Comparison of ENCODE assay signal across 1 cellular context in the genomic region with DNA sequence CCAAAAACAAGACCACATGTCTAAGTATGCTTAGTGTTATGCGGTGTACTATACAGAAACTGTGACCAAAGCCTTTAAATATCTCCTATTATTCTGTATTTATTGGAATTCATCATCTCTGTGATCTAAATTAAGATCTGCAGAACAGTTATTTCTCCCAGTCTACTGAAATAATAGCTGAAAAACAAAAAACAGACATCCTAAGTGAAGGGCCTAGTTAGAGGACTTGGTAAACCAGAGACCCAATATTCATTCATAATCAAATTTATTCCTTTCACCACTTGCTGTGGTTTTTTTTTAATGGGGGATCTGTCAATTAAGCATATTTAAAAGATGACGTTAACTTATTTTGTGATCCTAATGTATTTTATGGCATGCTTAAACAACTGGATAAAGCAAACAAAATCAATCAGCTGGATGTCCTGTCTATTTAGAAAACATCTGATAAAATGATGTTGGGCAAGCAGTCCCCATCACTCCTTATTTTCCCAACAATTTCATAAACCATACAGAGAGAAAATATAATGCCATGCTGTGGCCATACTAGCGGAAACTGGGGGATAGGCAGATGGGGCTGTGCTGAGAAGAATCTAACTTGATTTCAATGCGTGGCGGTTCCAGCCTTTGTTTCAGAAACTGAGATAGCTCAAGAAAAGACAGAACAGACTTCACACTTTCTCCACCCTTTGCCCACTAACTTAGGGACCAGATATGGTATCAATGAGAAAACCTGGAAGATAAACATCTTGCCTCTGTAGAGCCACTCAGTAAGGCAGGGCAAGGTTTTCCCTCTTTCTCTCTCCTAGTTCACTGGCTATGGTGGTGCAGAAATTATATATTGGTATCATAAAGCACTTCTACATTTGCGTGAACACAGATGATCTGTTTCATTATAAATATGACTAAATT.
A peak's percentile ranks its signal among the peaks of the same experiment; 100 is the strongest.
TF ChIP-seq lines count a peak whose summit lies in the region.

No MANE protein-coding gene starts in this region.

TF ChIP-seq in SK-N-SH, 30 proteins besides CTCF, POLR2A, EP300 and RAD21:
- TF ChIP-seq, protein P1, sequence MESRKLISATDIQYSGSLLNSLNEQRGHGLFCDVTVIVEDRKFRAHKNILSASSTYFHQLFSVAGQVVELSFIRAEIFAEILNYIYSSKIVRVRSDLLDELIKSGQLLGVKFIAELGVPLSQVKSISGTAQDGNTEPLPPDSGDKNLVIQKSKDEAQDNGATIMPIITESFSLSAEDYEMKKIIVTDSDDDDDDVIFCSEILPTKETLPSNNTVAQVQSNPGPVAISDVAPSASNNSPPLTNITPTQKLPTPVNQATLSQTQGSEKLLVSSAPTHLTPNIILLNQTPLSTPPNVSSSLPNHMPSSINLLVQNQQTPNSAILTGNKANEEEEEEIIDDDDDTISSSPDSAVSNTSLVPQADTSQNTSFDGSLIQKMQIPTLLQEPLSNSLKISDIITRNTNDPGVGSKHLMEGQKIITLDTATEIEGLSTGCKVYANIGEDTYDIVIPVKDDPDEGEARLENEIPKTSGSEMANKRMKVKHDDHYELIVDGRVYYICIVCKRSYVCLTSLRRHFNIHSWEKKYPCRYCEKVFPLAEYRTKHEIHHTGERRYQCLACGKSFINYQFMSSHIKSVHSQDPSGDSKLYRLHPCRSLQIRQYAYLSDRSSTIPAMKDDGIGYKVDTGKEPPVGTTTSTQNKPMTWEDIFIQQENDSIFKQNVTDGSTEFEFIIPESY (IDR thresholded peaks at IDR 0.05; ENCODE audit: borderline replicate concordance, low read depth), result no peak
- TF ChIP-seq GATA2 (CRISPR knock-in tag; IDR thresholded peaks at IDR 0.05), result peak; percentile 94
- no peak for TF ChIP-seq SIN3A (IDR thresholded peaks at IDR 0.05; ENCODE audit: borderline replicate concordance, low read depth, low read length)
- TF ChIP-seq YY1 (IDR thresholded peaks at IDR 0.05; ENCODE audit: low read depth), result no peak
- TF ChIP-seq, protein P2, sequence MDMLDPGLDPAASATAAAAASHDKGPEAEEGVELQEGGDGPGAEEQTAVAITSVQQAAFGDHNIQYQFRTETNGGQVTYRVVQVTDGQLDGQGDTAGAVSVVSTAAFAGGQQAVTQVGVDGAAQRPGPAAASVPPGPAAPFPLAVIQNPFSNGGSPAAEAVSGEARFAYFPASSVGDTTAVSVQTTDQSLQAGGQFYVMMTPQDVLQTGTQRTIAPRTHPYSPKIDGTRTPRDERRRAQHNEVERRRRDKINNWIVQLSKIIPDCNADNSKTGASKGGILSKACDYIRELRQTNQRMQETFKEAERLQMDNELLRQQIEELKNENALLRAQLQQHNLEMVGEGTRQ (IDR thresholded peaks at IDR 0.05; ENCODE audit: borderline replicate concordance, low read depth, low read length), result no peak
- no peak for TF ChIP-seq RXRA (IDR thresholded peaks at IDR 0.05; ENCODE audit: borderline replicate concordance, low read depth)
- TF ChIP-seq JUND (IDR thresholded peaks at IDR 0.05), result peak; percentile 26; the same call in 1 of the 2 replicates
- TF ChIP-seq, protein P3, sequence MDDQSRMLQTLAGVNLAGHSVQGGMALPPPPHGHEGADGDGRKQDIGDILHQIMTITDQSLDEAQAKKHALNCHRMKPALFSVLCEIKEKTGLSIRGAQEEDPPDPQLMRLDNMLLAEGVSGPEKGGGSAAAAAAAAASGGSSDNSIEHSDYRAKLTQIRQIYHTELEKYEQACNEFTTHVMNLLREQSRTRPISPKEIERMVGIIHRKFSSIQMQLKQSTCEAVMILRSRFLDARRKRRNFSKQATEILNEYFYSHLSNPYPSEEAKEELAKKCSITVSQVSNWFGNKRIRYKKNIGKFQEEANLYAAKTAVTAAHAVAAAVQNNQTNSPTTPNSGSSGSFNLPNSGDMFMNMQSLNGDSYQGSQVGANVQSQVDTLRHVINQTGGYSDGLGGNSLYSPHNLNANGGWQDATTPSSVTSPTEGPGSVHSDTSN (IDR thresholded peaks at IDR 0.05), result peak; percentile 35; the same call in 1 of the 2 replicates
- peak; percentile 71 for TF ChIP-seq CHD2 (IDR thresholded peaks at IDR 0.05; ENCODE audit: low read length, partially characterized antibody)
- no peak for TF ChIP-seq GABPA (IDR thresholded peaks at IDR 0.05; ENCODE audit: low read depth)
- no peak for TF ChIP-seq ELF1 (IDR thresholded peaks at IDR 0.05)
- TF ChIP-seq FOXJ3 (CRISPR knock-in tag; IDR thresholded peaks at IDR 0.05), result peak; percentile 95
- no peak for TF ChIP-seq FOSL2 (IDR thresholded peaks at IDR 0.05; ENCODE audit: borderline replicate concordance, low read depth)
- no peak for TF ChIP-seq NRF1 (IDR thresholded peaks at IDR 0.05; ENCODE audit: low read depth, low read length)
- TF ChIP-seq, protein P4, sequence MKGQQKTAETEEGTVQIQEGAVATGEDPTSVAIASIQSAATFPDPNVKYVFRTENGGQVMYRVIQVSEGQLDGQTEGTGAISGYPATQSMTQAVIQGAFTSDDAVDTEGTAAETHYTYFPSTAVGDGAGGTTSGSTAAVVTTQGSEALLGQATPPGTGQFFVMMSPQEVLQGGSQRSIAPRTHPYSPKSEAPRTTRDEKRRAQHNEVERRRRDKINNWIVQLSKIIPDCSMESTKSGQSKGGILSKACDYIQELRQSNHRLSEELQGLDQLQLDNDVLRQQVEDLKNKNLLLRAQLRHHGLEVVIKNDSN (IDR thresholded peaks at IDR 0.05; ENCODE audit: borderline replicate concordance, low read depth), result 0 out of 2 replicates have a peak, but pooled peaks have one; percentile 6
- TF ChIP-seq, protein P5, sequence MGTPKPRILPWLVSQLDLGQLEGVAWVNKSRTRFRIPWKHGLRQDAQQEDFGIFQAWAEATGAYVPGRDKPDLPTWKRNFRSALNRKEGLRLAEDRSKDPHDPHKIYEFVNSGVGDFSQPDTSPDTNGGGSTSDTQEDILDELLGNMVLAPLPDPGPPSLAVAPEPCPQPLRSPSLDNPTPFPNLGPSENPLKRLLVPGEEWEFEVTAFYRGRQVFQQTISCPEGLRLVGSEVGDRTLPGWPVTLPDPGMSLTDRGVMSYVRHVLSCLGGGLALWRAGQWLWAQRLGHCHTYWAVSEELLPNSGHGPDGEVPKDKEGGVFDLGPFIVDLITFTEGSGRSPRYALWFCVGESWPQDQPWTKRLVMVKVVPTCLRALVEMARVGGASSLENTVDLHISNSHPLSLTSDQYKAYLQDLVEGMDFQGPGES (IDR thresholded peaks at IDR 0.05; ENCODE audit: low read depth, low read length), result no peak
- no peak; the same call in 1 of the 2 replicates for TF ChIP-seq NFIC (IDR thresholded peaks at IDR 0.05; ENCODE audit: borderline replicate concordance)
- TF ChIP-seq POLR2AphosphoS5 (IDR thresholded peaks at IDR 0.05; ENCODE audit: low read depth, low read length), result peak; percentile 68; the same call in 1 of the 2 replicates
- TF ChIP-seq RCOR1 (IDR thresholded peaks at IDR 0.05; ENCODE audit: low read length), result peak; percentile 74
- no peak; the same call in 1 of the 2 replicates for TF ChIP-seq RFX5 (IDR thresholded peaks at IDR 0.05; ENCODE audit: low read length)
- no peak for TF ChIP-seq FOXM1 (IDR thresholded peaks at IDR 0.05; ENCODE audit: low read depth)
- TF ChIP-seq EZH2phosphoT487 (IDR thresholded peaks at IDR 0.05; ENCODE audit: borderline replicate concordance, low read depth), result no peak
- no peak for TF ChIP-seq TAF1 (IDR thresholded peaks at IDR 0.05; ENCODE audit: borderline replicate concordance, low read depth, low read length)
- peak; percentile 82 for TF ChIP-seq TCF12 (IDR thresholded peaks at IDR 0.05)
- peak; percentile 84 for TF ChIP-seq TEAD4 (IDR thresholded peaks at IDR 0.05; ENCODE audit: borderline replicate concordance, insufficient read depth)
- peak; percentile 70; the same call in 1 of the 2 replicates for TF ChIP-seq MXI1 (IDR thresholded peaks at IDR 0.05; ENCODE audit: low read depth, low read length)
- TF ChIP-seq MEF2A (IDR thresholded peaks at IDR 0.05; ENCODE audit: borderline replicate concordance, low read depth), result no peak
- TF ChIP-seq, protein P6, sequence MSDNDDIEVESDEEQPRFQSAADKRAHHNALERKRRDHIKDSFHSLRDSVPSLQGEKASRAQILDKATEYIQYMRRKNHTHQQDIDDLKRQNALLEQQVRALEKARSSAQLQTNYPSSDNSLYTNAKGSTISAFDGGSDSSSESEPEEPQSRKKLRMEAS (IDR thresholded peaks at IDR 0.05; ENCODE audit: low read depth), result no peak
- TF ChIP-seq, protein P7, sequence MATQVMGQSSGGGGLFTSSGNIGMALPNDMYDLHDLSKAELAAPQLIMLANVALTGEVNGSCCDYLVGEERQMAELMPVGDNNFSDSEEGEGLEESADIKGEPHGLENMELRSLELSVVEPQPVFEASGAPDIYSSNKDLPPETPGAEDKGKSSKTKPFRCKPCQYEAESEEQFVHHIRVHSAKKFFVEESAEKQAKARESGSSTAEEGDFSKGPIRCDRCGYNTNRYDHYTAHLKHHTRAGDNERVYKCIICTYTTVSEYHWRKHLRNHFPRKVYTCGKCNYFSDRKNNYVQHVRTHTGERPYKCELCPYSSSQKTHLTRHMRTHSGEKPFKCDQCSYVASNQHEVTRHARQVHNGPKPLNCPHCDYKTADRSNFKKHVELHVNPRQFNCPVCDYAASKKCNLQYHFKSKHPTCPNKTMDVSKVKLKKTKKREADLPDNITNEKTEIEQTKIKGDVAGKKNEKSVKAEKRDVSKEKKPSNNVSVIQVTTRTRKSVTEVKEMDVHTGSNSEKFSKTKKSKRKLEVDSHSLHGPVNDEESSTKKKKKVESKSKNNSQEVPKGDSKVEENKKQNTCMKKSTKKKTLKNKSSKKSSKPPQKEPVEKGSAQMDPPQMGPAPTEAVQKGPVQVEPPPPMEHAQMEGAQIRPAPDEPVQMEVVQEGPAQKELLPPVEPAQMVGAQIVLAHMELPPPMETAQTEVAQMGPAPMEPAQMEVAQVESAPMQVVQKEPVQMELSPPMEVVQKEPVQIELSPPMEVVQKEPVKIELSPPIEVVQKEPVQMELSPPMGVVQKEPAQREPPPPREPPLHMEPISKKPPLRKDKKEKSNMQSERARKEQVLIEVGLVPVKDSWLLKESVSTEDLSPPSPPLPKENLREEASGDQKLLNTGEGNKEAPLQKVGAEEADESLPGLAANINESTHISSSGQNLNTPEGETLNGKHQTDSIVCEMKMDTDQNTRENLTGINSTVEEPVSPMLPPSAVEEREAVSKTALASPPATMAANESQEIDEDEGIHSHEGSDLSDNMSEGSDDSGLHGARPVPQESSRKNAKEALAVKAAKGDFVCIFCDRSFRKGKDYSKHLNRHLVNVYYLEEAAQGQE (IDR thresholded peaks at IDR 0.05; ENCODE audit: low read depth, low read length), result no peak
- TF ChIP-seq SMC3 (IDR thresholded peaks at IDR 0.05; ENCODE audit: low read depth, low read length), result peak; percentile 12; the same call in 1 of the 2 replicates
